15 cellular contexts compared by ENCODE assay signal in the genomic region with DNA sequence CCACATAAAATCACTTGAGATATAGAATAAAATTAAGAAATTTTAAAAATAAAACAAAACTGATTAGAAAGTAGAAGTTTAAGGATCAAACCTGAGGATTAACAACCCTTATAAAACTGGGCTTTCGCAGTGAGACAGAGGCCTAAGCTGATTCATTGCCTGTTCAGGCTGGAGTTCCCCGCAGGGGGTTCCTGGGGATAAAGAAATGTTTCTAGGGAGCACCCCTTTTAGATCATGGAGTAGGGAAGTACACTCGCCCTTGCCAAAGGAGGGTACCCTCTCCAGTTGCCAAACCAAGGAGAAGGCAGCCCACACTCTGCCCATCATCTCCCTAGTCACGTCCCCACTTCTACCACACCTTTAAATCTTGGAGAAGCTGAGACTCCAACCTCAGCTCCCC.
"Had no signal": no experiment of that assay in that cellular context is flagged by ENCODE, and none has a peak within 500 bp of the region (broad histone marks: within the 10 kb centered on the region; RNA-seq: fewer than 3 reads in every experiment).

No MANE protein-coding gene starts in this region.

- H3K36me3 Mint-ChIP-seq: mesothelial cell of epicardium had no signal

- H3K36me3 ChIP-seq: gastrocnemius medialis, right atrium auricular region, uterus had no signal

- H3K4me3 ChIP-seq: coronary artery, gastrocnemius medialis, heart right ventricle, right atrium auricular region, skin epidermis, tibial artery, uterus had no signal

- H3K4me3 Mint-ChIP-seq: activated CD4-positive, alpha-beta T cell treated with anti-CD3 and anti-CD28 coated beads for 36 hours; activated CD8-positive, alpha-beta T cell treated with anti-CD3 and anti-CD28 coated beads, Interleukin-2, amount 10 ng/mL, durations not matched to agents 7 days and 5 days; mesothelial cell of epicardium had no signal

- DNase-seq: activated CD4-positive, alpha-beta T cell treated with anti-CD3 and anti-CD28 coated beads for 36 hours; activated CD8-positive, alpha-beta T cell treated with anti-CD3 and anti-CD28 coated beads, Interleukin-2, amount 10 ng/mL, durations not matched to agents 7 days and 5 days; activated gamma-delta T cell; caudate nucleus; effector CD4-positive, alpha-beta T cell; gastrocnemius medialis; heart right ventricle; left ventricle myocardium superior; posterior cingulate gyrus; tibial artery; uterus had no signal

- ATAC-seq: activated CD4-positive, alpha-beta T cell treated with anti-CD3 and anti-CD28 coated beads for 36 hours; activated CD8-positive, alpha-beta T cell treated with anti-CD3 and anti-CD28 coated beads, Interleukin-2, amount 10 ng/mL, durations not matched to agents 7 days and 5 days; gastrocnemius medialis; heart right ventricle; left ventricle myocardium superior had no signal

- H3K9me3 ChIP-seq: gastrocnemius medialis, heart right ventricle, right atrium auricular region, tibial artery, uterus had no signal

- H3K27me3 ChIP-seq: gastrocnemius medialis, heart right ventricle, right atrium auricular region, tibial artery, uterus had no signal

- H3K27ac ChIP-seq: coronary artery, gastrocnemius medialis, heart right ventricle, right atrium auricular region, skin epidermis, uterus had no signal

- H3K4me1 ChIP-seq: right atrium auricular region, uterus had no signal

- H3K27me3 Mint-ChIP-seq: activated CD4-positive, alpha-beta T cell treated with anti-CD3 and anti-CD28 coated beads for 36 hours had no signal

- H3K27ac Mint-ChIP-seq: activated CD4-positive, alpha-beta T cell treated with anti-CD3 and anti-CD28 coated beads for 36 hours; activated CD8-positive, alpha-beta T cell treated with anti-CD3 and anti-CD28 coated beads, Interleukin-2, amount 10 ng/mL, durations not matched to agents 7 days and 5 days; mesothelial cell of epicardium had no signal

- H3K9me3 Mint-ChIP-seq: mesothelial cell of epicardium had no signal
